Comparison of ENCODE assay signal across 23 cellular contexts in genomic region chr12:5230861-5231260, GRCh38.
DNase-seq lines count a peak whose midpoint lies in the region; ATAC-seq, FAIRE-seq and TF ChIP-seq lines count a peak whose summit lies in the region.
"Had no signal": no experiment of that assay in that cellular context is flagged by ENCODE, and none has a peak within 500 bp of the region (broad histone marks: within the 10 kb centered on the region; RNA-seq: fewer than 3 reads in every experiment).

No MANE protein-coding gene starts in this region.

- no peak overlapping the region for H3K56ac ChIP-seq in IMR-90 (ENCODE audit: extremely low read depth, insufficient read depth, low read length)

- ATAC-seq in IMR-90 (ENCODE audit: low read depth) (no peak), esophagus mucosa (peak; percentile 31), HG03565 (IDR thresholded peaks at IDR 0.05; ENCODE audit: unreplicated experiment) (no peak), HG02678 (IDR thresholded peaks at IDR 0.05; ENCODE audit: unreplicated experiment) (no peak), GM18861 (IDR thresholded peaks at IDR 0.05; ENCODE audit: unreplicated experiment) (no peak)
- ATAC-seq: GM23338 had no signal

- H3K27ac ChIP-seq in IMR-90 (ENCODE audit: insufficient read depth, low read length) (no peak overlapping the region), prostate gland (no peak overlapping the region)

- no peak for TF ChIP-seq RAD21 in IMR-90 (IDR thresholded peaks at IDR 0.05; ENCODE audit: low read length)

- H3K9me3 ChIP-seq in IMR-90 (ENCODE audit: control insufficient read depth, insufficient read depth, low read length), result no peaks in the 10 kb centered on the region
- no peaks in the 10 kb centered on the region for H3K9me3 ChIP-seq in prostate gland
- H3K9me3 ChIP-seq: BE2C, Caco-2 had no signal

- intact Hi-C loops in IMR-90 (cut with micrococcal nuclease), result no loop called here
- intact Hi-C loops in prostate gland (cut with DNase I), result no loop called here

- no peak overlapping the region for H3K9ac ChIP-seq in IMR-90 (ENCODE audit: low read depth, low read length)

- TF ChIP-seq POLR2A in IMR-90 (IDR thresholded peaks at IDR 0.05; ENCODE audit: low read depth, low read length), result no peak
- no peak for TF ChIP-seq POLR2A in prostate gland (IDR thresholded peaks at IDR 0.05)

- WGBS in IMR-90 (ENCODE audit: extremely low coverage in 2 of 2, insufficient read length in 1 of 2), 2 experiments, result no CpG with 5 or more reads among the region's 3 CpGs
- 50% methylated on average over 3 of the region's 3 CpGs for WGBS in prostate gland

- H3K27me3 ChIP-seq in IMR-90 (ENCODE audit: control insufficient read depth, insufficient read depth, low read length) (no peaks in the 10 kb centered on the region), bronchial epithelial cell (ENCODE audit: control insufficient read depth, insufficient read depth, low read length) (no peaks in the 10 kb centered on the region), prostate gland (replicated peaks; ENCODE audit: insufficient read depth) (no peaks in the 10 kb centered on the region)
- H3K27me3 ChIP-seq: BE2C had no signal

- no peak overlapping the region for H2BK5ac ChIP-seq in IMR-90 (ENCODE audit: low read depth, low read length, poor library complexity, severe bottlenecking)

- no peak for TF ChIP-seq CTCF in IMR-90 (conservative IDR thresholded peaks at IDR 0.05; ENCODE audit: low read depth, low read length)
- no peak for TF ChIP-seq CTCF in bronchial epithelial cell (IDR thresholded peaks at IDR 0.05; ENCODE audit: insufficient read depth, low read length, severe bottlenecking)
- no peak for TF ChIP-seq CTCF in prostate gland (IDR thresholded peaks at IDR 0.05)

- H3K4ac ChIP-seq in IMR-90 (ENCODE audit: low read depth, low read length), result peak overlapping the region; percentile 43; the same call in 1 of the 2 replicates

- dilution Hi-C loops in IMR-90 (cut with HindIII; ENCODE audit: low sequenced_read_pairs, unreplicated experiment), result no loop called here

- POLR2A ChIA-PET in IMR-90 (lab: Charles Lee; ENCODE audit: unreplicated experiment), result no interaction called here

- DNase-seq in IMR-90 (no peak), bronchial epithelial cell (ENCODE audit: low read depth) (peak; percentile 37), prostate gland (ENCODE audit: low spot score) (peak; percentile 19), T1000 (lab: John Stamatoyannopoulos, UW) (no peak)
- DNase-seq: ACHN; BE2C; Caco-2; CD4-positive, CD25-positive, alpha-beta regulatory T cell; CD8-positive, alpha-beta memory T cell; GDM1; HCEC 1CT; KBM-7 had no signal

- no peak overlapping the region for H3K23ac ChIP-seq in IMR-90 (ENCODE audit: low read depth, low read length)

- H3K4me3 ChIP-seq in IMR-90 (ENCODE audit: insufficient read depth, low read depth, low read length) (no peak overlapping the region), bronchial epithelial cell (ENCODE audit: low read depth, low read length) (no peak overlapping the region), prostate gland (no peak overlapping the region)
- H3K4me3 ChIP-seq: GM23338 had no signal

- CTCF ChIA-PET in IMR-90 (lab: Yijun Ruan, JAX), result interaction anchor here (0.5 kb wide), 1 partner anchor 40 kb away, joined by 3 read pairs; no protein-coding TSS in a partner anchor

- no peak overlapping the region; the same call in 1 of the 2 replicates for H4K91ac ChIP-seq in IMR-90 (ENCODE audit: insufficient read depth, low read depth, low read length)

- no peaks in the 10 kb centered on the region for H4K20me1 ChIP-seq in IMR-90 (ENCODE audit: insufficient read depth, low read length)

- peak overlapping the region; percentile 14; the same call in 1 of the 2 replicates for H2BK20ac ChIP-seq in IMR-90 (ENCODE audit: low read depth, low read length)

- H3K36me3 ChIP-seq in IMR-90 (ENCODE audit: control insufficient read depth, insufficient read depth, low read length), result no peaks in the 10 kb centered on the region
- no peaks in the 10 kb centered on the region for H3K36me3 ChIP-seq in bronchial epithelial cell (ENCODE audit: control insufficient read depth, insufficient read depth, low read length)
- no peaks in the 10 kb centered on the region for H3K36me3 ChIP-seq in prostate gland
- H3K36me3 ChIP-seq: BE2C had no signal

- H2BK15ac ChIP-seq in IMR-90 (ENCODE audit: low read depth, low read length), result peak overlapping the region; percentile 8; the same call in 1 of the 3 replicates

- FAIRE-seq in bronchial epithelial cell (lab: Jason Lieb, UNC), result peak; percentile 87
- FAIRE-seq: A204.1, D721Med, GM12892, GM18507, H54, HTR-8/SVneo had no signal

- no peaks in the 10 kb centered on the region for H3K9me1 ChIP-seq in IMR-90 (ENCODE audit: insufficient read depth, low read length)

- peak overlapping the region; percentile 56 for H3K14ac ChIP-seq in IMR-90 (replicated peaks; ENCODE audit: low read depth, low read length)

- H3K4me1 ChIP-seq in IMR-90 (ENCODE audit: control insufficient read depth, insufficient read depth, low read length) (0 out of 2 replicates have a peak, but pooled peaks cover 2% of the 10 kb centered on the region), prostate gland (replicated peaks) (no peaks in the 10 kb centered on the region)
- H3K4me1 ChIP-seq: BE2C, Caco-2 had no signal

- no peak overlapping the region for H4K5ac ChIP-seq in IMR-90 (ENCODE audit: low read depth, low read length)

- H4K8ac ChIP-seq in IMR-90 (ENCODE audit: low read depth in 2 of 2, low read length in 2 of 2), result no peak overlapping the region

- no peaks in the 10 kb centered on the region for H3K79me1 ChIP-seq in IMR-90 (ENCODE audit: low read depth in 1 of 2, low read length in 2 of 2)

- H2AK9ac ChIP-seq in IMR-90 (replicated peaks; ENCODE audit: low read depth, low read length, poor library complexity), result no peak overlapping the region

- H3K18ac ChIP-seq in IMR-90 (ENCODE audit: low read depth, low read length), result no peak overlapping the region

- H2AK5ac ChIP-seq in IMR-90 (ENCODE audit: low read depth, low read length), result 0 out of 2 replicates have a peak overlapping the region, but pooled peaks have one; percentile 43

- no TSS peak for BruUV-seq in IMR-90 (replicated peaks; lab: Mats Ljungman, UMichigan)

- H2BK120ac ChIP-seq in IMR-90 (ENCODE audit: low read depth, low read length), result peak overlapping the region; percentile 78

- H3K4me2 ChIP-seq in IMR-90 (ENCODE audit: low read depth, low read length), result no peak overlapping the region
- H3K4me2 ChIP-seq: GM23338 had no signal

- H2AFZ ChIP-seq in IMR-90 (replicated peaks; ENCODE audit: low read length, poor library complexity), result peak overlapping the region; percentile 70
- H2AFZ ChIP-seq: GM23338 had no signal

- in situ Hi-C loops in IMR-90 (cut with MboI; ENCODE audit: low sequenced_read_pairs), result no loop called here

TF ChIP-seq in IMR-90, 13 proteins besides CTCF, POLR2A, EP300 and RAD21:
- TF ChIP-seq MAZ (IDR thresholded peaks at IDR 0.05; ENCODE audit: borderline replicate concordance, low read depth, low read length), result no peak
- no peak for TF ChIP-seq BHLHE40 (IDR thresholded peaks at IDR 0.05; ENCODE audit: low read depth, low read length)
- no peak for TF ChIP-seq NFE2L2 (IDR thresholded peaks at IDR 0.05; ENCODE audit: low read depth, low read length)
- no peak for TF ChIP-seq CEBPB (IDR thresholded peaks at IDR 0.05; ENCODE audit: low read depth, low read length)
- no peak for TF ChIP-seq CHD1 (IDR thresholded peaks at IDR 0.05; ENCODE audit: low read depth, low read length)
- TF ChIP-seq FOS (IDR thresholded peaks at IDR 0.05; ENCODE audit: low read depth, low read length), result no peak
- no peak for TF ChIP-seq USF2 (IDR thresholded peaks at IDR 0.05; ENCODE audit: low read depth, low read length)
- no peak for TF ChIP-seq MXI1 (IDR thresholded peaks at IDR 0.05; ENCODE audit: borderline replicate concordance, low read depth, low read length)
- TF ChIP-seq RCOR1 (IDR thresholded peaks at IDR 0.05; ENCODE audit: insufficient replicate concordance, low read length), result no peak
TF ChIP-seq in IMR-90: peak in this region for 0.

Comparison
In these comparisons a context has a peak if more than half of its experiments do, and no peak if none do; other contexts are left out.
1. DNase-seq: peak in bronchial epithelial cell (single experiment) and prostate gland (single experiment); none in IMR-90 (single experiment) and T1000 (single experiment).